In the genomic region with DNA sequence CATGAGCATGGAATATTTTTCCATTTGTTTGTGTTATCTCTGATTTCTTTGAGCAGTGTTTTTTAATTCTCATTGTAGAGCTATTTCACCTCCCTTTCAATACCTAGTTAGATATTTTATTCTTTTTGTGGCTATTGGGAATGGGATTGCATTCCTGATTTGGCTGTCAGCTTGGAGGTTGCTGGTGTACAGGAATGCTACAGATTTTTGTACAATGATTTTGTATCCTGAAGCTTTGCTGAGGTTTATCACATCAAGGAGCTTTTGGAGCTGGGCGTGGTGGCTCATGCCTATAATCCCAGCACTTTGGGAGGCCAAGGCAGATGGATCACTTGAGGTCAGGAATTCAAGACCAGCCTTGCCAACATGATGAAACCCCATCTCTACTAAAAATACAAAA, we compare ENCODE assay signal across 8 cellular contexts. TPM values are rescaled to one million over a fixed set of nuclear protein-coding genes. Genes with fewer than 3 reads are reported as not detected.
DNase-seq lines count a peak whose midpoint lies in the region; TF ChIP-seq lines count a peak whose summit lies in the region.
"Not testable (repeated sequence)": the region's sequence is repeated elsewhere in the genome, so short reads cannot be mapped to it uniquely, and the experiment has no call there.

No MANE protein-coding gene starts in this region.

- not testable (repeated sequence) for H3K4me2 ChIP-seq in osteoblast (ENCODE audit: insufficient read depth, low read length)

- not testable (repeated sequence) for TF ChIP-seq CTCF in AG04450 (IDR thresholded peaks at IDR 0.05; ENCODE audit: low read depth, low read length); epithelial cell of esophagus (IDR thresholded peaks at IDR 0.05; ENCODE audit: insufficient read depth, low read depth, low read length, missing control alignments); osteoblast (IDR thresholded peaks at IDR 0.05; ENCODE audit: extremely low read depth, low read depth, low read length)

- DNase-seq in AG04450 (ENCODE audit: low read depth, low spot score): peak; percentile 4
- DNase-seq in EL: peak; percentile 85
- DNase-seq in HT1080 (ENCODE audit: low read depth): peak; percentile 32
- peak; percentile 49 to 63 for DNase-seq in SW 1271 (lab: John Stamatoyannopoulos, UW)
- DNase-seq in astrocyte of the hippocampus (ENCODE audit: low read depth, low spot score): peak; percentile 74
- peak; percentile 87 for DNase-seq in epithelial cell of esophagus (ENCODE audit: low read depth)
- DNase-seq in glomerular visceral epithelial cell (ENCODE audit: extremely low spot score): peak; percentile 47
- peak; percentile 23 for DNase-seq in osteoblast (ENCODE audit: insufficient read length, low spot score, missing footprints)

- H4K20me1 ChIP-seq in osteoblast (ENCODE audit: insufficient read depth, low read length): not testable (repeated sequence)

- not testable (repeated sequence) for H3K27me3 ChIP-seq in AG04450 (ENCODE audit: control insufficient read depth, insufficient read depth, low read length); osteoblast (ENCODE audit: insufficient read depth, low read length)

- peaks cover 65% of the 10 kb centered on the region for H3K79me2 ChIP-seq in osteoblast (ENCODE audit: insufficient read depth, low read length)

- H3K4me3 ChIP-seq in AG04450 (ENCODE audit: low read depth, low read length); epithelial cell of esophagus (ENCODE audit: low read length); osteoblast (ENCODE audit: insufficient read depth, low read length): not testable (repeated sequence)

- CTCF ChIA-PET in AG04450 (lab: Charles Lee): not testable (repeated sequence)

- not testable (repeated sequence) for H3K9me3 ChIP-seq in AG04450 (ENCODE audit: control insufficient read depth, insufficient read depth, low read length); osteoblast (ENCODE audit: low read depth, low read length)

- H2AFZ ChIP-seq in osteoblast (ENCODE audit: low read length): not testable (repeated sequence)

- H3K36me3 ChIP-seq in osteoblast (ENCODE audit: insufficient read depth, low read length): not testable (repeated sequence)

- not testable (repeated sequence) for H3K27ac ChIP-seq in AG04450 (ENCODE audit: low read depth, low read length); osteoblast (ENCODE audit: low read depth, low read length)

- not testable (repeated sequence) for H3K4me1 ChIP-seq in osteoblast (ENCODE audit: insufficient read depth, low read length)

- POLR2A ChIA-PET in AG04450 (lab: Yijun Ruan, JAX): not testable (repeated sequence)

RNA-seq across cellular contexts. Expression of gene POLK, which starts 22.0 kb away (rescaled TPM):
- polyA plus RNA-seq in AG04450 (2011; rRNA removed): 20.8 and 30.9 TPM in 2 replicates
- 15.6 and 41.2 TPM in 2 replicates for polyA minus RNA-seq in AG04450 (2011; rRNA and poly(A)+ RNA removed)
- total RNA-seq in HT1080 (2014; rRNA removed; shearing (Covaris generic)): 14.7 and 15.8 TPM in 2 replicates
- 11.7 and 16.4 TPM in 2 replicates for polyA plus RNA-seq in HT1080 (2015; cell fraction: cytosol; rRNA removed)
- polyA plus RNA-seq in HT1080 (2015; cell fraction: nucleus; rRNA removed): 40.6 and 51.3 TPM in 2 replicates
- 34.7 and 36.8 TPM in 2 replicates for total RNA-seq in osteoblast

RNA-seq across cellular contexts. Expression of gene CERT1, which starts 22.3 kb away (rescaled TPM):
- 17.1 and 18.1 TPM in 2 replicates for polyA plus RNA-seq in AG04450 (2011; rRNA removed)
- polyA minus RNA-seq in AG04450 (2011; rRNA and poly(A)+ RNA removed): 28.9 and 32.3 TPM in 2 replicates
- 6.2 and 8.3 TPM in 2 replicates for total RNA-seq in HT1080 (2014; rRNA removed; shearing (Covaris generic))
- 11.8 and 15.1 TPM in 2 replicates for polyA plus RNA-seq in HT1080 (2015; cell fraction: cytosol; rRNA removed)
- polyA plus RNA-seq in HT1080 (2015; cell fraction: nucleus; rRNA removed): 22.1 and 23.9 TPM in 2 replicates
- 50.3 and 58.6 TPM in 2 replicates for total RNA-seq in osteoblast

Comparison
In these comparisons a context has a peak if more than half of its experiments do, and no peak if none do; other contexts are left out.
1. DNase-seq: peak in every context shown above with its lines; median percentile 87 in epithelial cell of esophagus; 85 in EL; 74 in astrocyte of the hippocampus; 56 in SW 1271; 47 in glomerular visceral epithelial cell; 32 in HT1080; 23 in osteoblast; 4 in AG04450.